13 cellular contexts compared by ENCODE assay signal in genomic region chr7:20350518-20350951, GRCh38. TPM values are rescaled to one million over a fixed set of nuclear protein-coding genes. Genes with fewer than 3 reads are reported as not detected.
DNase-seq lines count a peak whose midpoint lies in the region; ATAC-seq, FAIRE-seq and TF ChIP-seq lines count a peak whose summit lies in the region.
"Had no signal": no experiment of that assay in that cellular context is flagged by ENCODE, and none has a peak within 500 bp of the region (broad histone marks: within the 10 kb centered on the region; RNA-seq: fewer than 3 reads in every experiment).

No MANE protein-coding gene starts in this region.

- ATAC-seq in A549 (no peak), PC-3 (no peak)
- ATAC-seq: gastrocnemius medialis; natural killer cell treated with Interleukin-12 subunit alpha and Interleukin-12 subunit beta and Interleukin-15 and Interleukin-18, amount 100 ng/mL, for 72 hours had no signal

- H2BK5ac ChIP-seq in neuronal stem cell (ENCODE audit: low read length) = no peak overlapping the region

- H3K4me1 ChIP-seq in A549 (peaks cover 30% of the 10 kb centered on the region), PC-3 (ENCODE audit: insufficient read depth, low read length) (peaks cover 46% of the 10 kb centered on the region), esophagus (ENCODE audit: control insufficient read depth in 2 of 2, insufficient read depth in 2 of 2, low read length in 1 of 2) (peaks cover 2 to 8% of the 10 kb centered on the region in 2 donors), neuronal stem cell (ENCODE audit: control insufficient read depth in 2 of 2, insufficient read depth in 1 of 2, low read depth in 1 of 2, low read length in 2 of 2) (peaks cover 2 to 6% of the 10 kb centered on the region in 2 donors)
- H3K4me1 ChIP-seq: gastrocnemius medialis had no signal

- WGBS in A549 (ENCODE audit: missing lambda C conversion rate) = 84% methylated on average over 4 of the region's 4 CpGs
- 18 to 33% methylated on average over 4 of the region's 4 CpGs for WGBS in esophagus, 2 donors
- WGBS in neuronal stem cell (ENCODE audit: extremely low coverage in 2 of 2, insufficient read length in 2 of 2, insufficient replicate concordance in 1 of 2), 2 donors = no CpG with 5 or more reads among the region's 4 CpGs

- H3K27ac ChIP-seq in A549 (peak overlapping the region; percentile 2 to 70; a peak in 3 of 6 replicates), PC-3 (ENCODE audit: low read length) (peak overlapping the region; percentile 95), esophagus (ENCODE audit: low read depth in 2 of 2, low read length in 1 of 2) (peak overlapping the region; percentile 82), neuronal stem cell (replicated peaks; ENCODE audit: low read length) (no peak overlapping the region)
- H3K27ac ChIP-seq: BLaER1, gastrocnemius medialis had no signal

- no peak overlapping the region for H3K4ac ChIP-seq in neuronal stem cell (ENCODE audit: low read length)

- no peaks in the 10 kb centered on the region for H3K9me3 ChIP-seq in A549
- no peaks in the 10 kb centered on the region for H3K9me3 ChIP-seq in PC-3 (ENCODE audit: low read length)
- no peaks in the 10 kb centered on the region for H3K9me3 ChIP-seq in esophagus (ENCODE audit: control insufficient read depth in 2 of 2, insufficient read depth in 1 of 2, low read depth in 1 of 2, low read length in 1 of 2)
- H3K9me3 ChIP-seq in neuronal stem cell (replicated peaks in 1 of 2; ENCODE audit: control insufficient read depth in 2 of 2, insufficient read depth in 1 of 2, low read depth in 1 of 2, low read length in 2 of 2) = no peaks in the 10 kb centered on the region
- H3K9me3 ChIP-seq: BLaER1, gastrocnemius medialis had no signal

- BruUV-seq in PC-3 (replicated peaks; lab: Mats Ljungman, UMichigan) = no TSS peak

- H2BK12ac ChIP-seq in neuronal stem cell (ENCODE audit: low read length) = no peak overlapping the region

- CTCF ChIA-PET in A549 (lab: Yijun Ruan, JAX) (no interaction called here), PC-3 (lab: Charles Lee) (no interaction called here)

- no peaks in the 10 kb centered on the region for H3K36me3 ChIP-seq in PC-3 (ENCODE audit: low read depth, low read length)
- no peaks in the 10 kb centered on the region for H3K36me3 ChIP-seq in esophagus (ENCODE audit: control insufficient read depth in 2 of 2, insufficient read depth in 2 of 2, low read length in 1 of 2)
- H3K36me3 ChIP-seq in neuronal stem cell (replicated peaks in 1 of 2; ENCODE audit: control insufficient read depth in 2 of 2, insufficient read depth in 2 of 2, low read length in 2 of 2) = peaks cover 0 to 71% of the 10 kb centered on the region in 2 donors
- H3K36me3 ChIP-seq: BLaER1, gastrocnemius medialis had no signal

- H4K91ac ChIP-seq in neuronal stem cell (ENCODE audit: low read depth, low read length, poor library complexity) = no peak overlapping the region

- H3K9me2 ChIP-seq in PC-3 (replicated peaks; ENCODE audit: low read length) = no peaks in the 10 kb centered on the region

- peaks cover 13% of the 10 kb centered on the region for H3F3A ChIP-seq in PC-3 (ENCODE audit: low read length, unreplicated experiment)

- H3K23ac ChIP-seq in neuronal stem cell (ENCODE audit: low read depth, low read length, poor library complexity) = no peak overlapping the region

- no peak overlapping the region for H3K14ac ChIP-seq in neuronal stem cell (ENCODE audit: low read length)

- H2BK120ac ChIP-seq in neuronal stem cell (ENCODE audit: low read depth, low read length) = no peak overlapping the region

- TF ChIP-seq RAD21 in A549 (conservative IDR thresholded peaks at IDR 0.05 in 1 of 2, IDR thresholded peaks at IDR 0.05 in 1 of 2) = no peak

- H3K79me2 ChIP-seq in PC-3 (ENCODE audit: low read length) = no peaks in the 10 kb centered on the region

- intact Hi-C loops in PC-3 (cut with micrococcal nuclease) = loop anchor here (5.0 kb wide), 1 partner anchor 162 kb away; no protein-coding TSS in a partner anchor

- no peak for TF ChIP-seq POLR2A in A549 (IDR thresholded peaks at IDR 0.05; ENCODE audit: low read length)
- TF ChIP-seq POLR2A in GM12892 (IDR thresholded peaks at IDR 0.05; ENCODE audit: low read depth, low read length) = no peak
- no peak for TF ChIP-seq POLR2A in erythroblast (IDR thresholded peaks at IDR 0.05; ENCODE audit: low read length)

- no peak overlapping the region for H2AK5ac ChIP-seq in neuronal stem cell (ENCODE audit: low read depth, low read length)

- POLR2A ChIA-PET in A549 (lab: Yijun Ruan, JAX) (no interaction called here), PC-3 (lab: Charles Lee; ENCODE audit: unreplicated experiment) (interaction anchor here (0.5 kb wide), 1 partner anchor 24 kb away, joined by 3 read pairs; no protein-coding TSS in a partner anchor)

- H2AFZ ChIP-seq in PC-3 (ENCODE audit: low read length) (no peak overlapping the region), neuronal stem cell (ENCODE audit: low read length) (peak overlapping the region; percentile 30)

- H3K18ac ChIP-seq in neuronal stem cell (ENCODE audit: low read length) = no peak overlapping the region

- FAIRE-seq in A549 (lab: Jason Lieb, UNC) (no peak), GM12892 (lab: Jason Lieb, UNC) (no peak)

- H3K9ac ChIP-seq in PC-3 (ENCODE audit: low read length) (no peak overlapping the region), neuronal stem cell (ENCODE audit: low read depth, low read length, poor library complexity) (no peak overlapping the region)
- H3K9ac ChIP-seq: BLaER1 had no signal

- H4K8ac ChIP-seq in neuronal stem cell (ENCODE audit: low read depth, low read length) = no peak overlapping the region

- no peak for DNase-seq in A549 (ENCODE audit: low read depth in 1 of 2, low spot score in 1 of 2)
- DNase-seq in PC-3 = no peak
- no peak for DNase-seq in neuronal stem cell (ENCODE audit: low spot score)
- no peak for DNase-seq in GM19240 (ENCODE audit: insufficient read length, low spot score)
- DNase-seq in 8988T = no peak
- no peak for DNase-seq in GM12892 (ENCODE audit: insufficient read length)
- no peak for DNase-seq in erythroblast (lab: John Stamatoyannopoulos, UW)
- DNase-seq: activated effector memory CD4-positive, alpha-beta T cell treated with anti-CD3 and anti-CD28 coated beads, Interleukin-2, amount 50 U/mL, for 16 hours; gastrocnemius medialis; NCI-H774 had no signal

- TF ChIP-seq CTCF in A549 (IDR thresholded peaks at IDR 0.05) (no peak), PC-3 (conservative IDR thresholded peaks at IDR 0.05; ENCODE audit: low read depth, low read length) (no peak)

- no peaks in the 10 kb centered on the region for H3K27me3 ChIP-seq in PC-3 (ENCODE audit: low read length)
- H3K27me3 ChIP-seq in esophagus (ENCODE audit: control insufficient read depth in 1 of 2, insufficient read depth in 2 of 2, low read length in 2 of 2) = no peaks in the 10 kb centered on the region
- no peaks in the 10 kb centered on the region for H3K27me3 ChIP-seq in neuronal stem cell (ENCODE audit: control insufficient read depth in 3 of 3, insufficient read depth in 3 of 3, low read depth in 1 of 3, low read length in 3 of 3)
- H3K27me3 ChIP-seq: BLaER1, gastrocnemius medialis had no signal

- no peak overlapping the region for H3K4me3 ChIP-seq in A549
- no peak overlapping the region for H3K4me3 ChIP-seq in PC-3 (ENCODE audit: low read length)
- no peak overlapping the region for H3K4me3 ChIP-seq in esophagus (ENCODE audit: low read depth in 1 of 2, low read length in 2 of 2)
- H3K4me3 ChIP-seq in neuronal stem cell (ENCODE audit: low read length in 2 of 2) = no peak overlapping the region
- H3K4me3 ChIP-seq: BLaER1, gastrocnemius medialis had no signal

- TF ChIP-seq EP300 in A549 (IDR thresholded peaks at IDR 0.05) = no peak

- H3K4me2 ChIP-seq in A549 (0 out of 3 replicates have a peak overlapping the region, but pooled peaks have one; percentile 71), PC-3 (ENCODE audit: low read length) (0 out of 2 replicates have a peak overlapping the region, but pooled peaks have one; percentile 79), neuronal stem cell (ENCODE audit: insufficient read depth, low read length, poor library complexity, severe bottlenecking) (no peak overlapping the region)
- H3K4me2 ChIP-seq: BLaER1 had no signal

- no peak overlapping the region for H2BK15ac ChIP-seq in neuronal stem cell (ENCODE audit: low read length)

- no peaks in the 10 kb centered on the region for H4K20me1 ChIP-seq in PC-3 (ENCODE audit: low read length)
- H4K20me1 ChIP-seq: BLaER1 had no signal

- no peaks in the 10 kb centered on the region for H3K79me1 ChIP-seq in neuronal stem cell (ENCODE audit: low read depth, low read length)

TF ChIP-seq in A549, 52 proteins besides CTCF, POLR2A, EP300 and RAD21 (continues in another document):
- TF ChIP-seq PBX3 (IDR thresholded peaks at IDR 0.05) (no peak), KDM5A (IDR thresholded peaks at IDR 0.05) (no peak)

RNA-seq across cellular contexts. Expression of gene ITGB8, which starts 19.8 kb away (rescaled TPM):
- 0.63 and 0.67 TPM in 2 replicates for polyA plus RNA-seq in A549 (2011; rRNA removed)
- polyA plus RNA-seq in A549 (2012; cell fraction: cytosol; rRNA removed) = 0.13 and 0.21 TPM in 2 replicates
- 0.27 and 0.29 TPM in 2 replicates for polyA plus RNA-seq in A549 (2012; cell fraction: nucleus; rRNA removed)
- 0.30 to 0.50 TPM (median 0.39 TPM) in 3 replicates for polyA plus RNA-seq in A549 (2017; fragmentation: RNase III; extraction: RNeasy Plus Mini Kit Qiagen cat#74134 plus additional on column Dnase treatment)
- polyA minus RNA-seq in A549 (2011; rRNA and poly(A)+ RNA removed) = 1.5 and 3.2 TPM in 2 replicates
- 13.9 and 14.0 TPM in 2 replicates for total RNA-seq in PC-3 (2014; rRNA removed)
- 1 to 10 TPM; 4.2 to 5.0 TPM for polyA plus RNA-seq in esophagus
- polyA plus RNA-seq in neuronal stem cell (2013, experiment 1 of 2) = 3.4 TPM
- polyA plus RNA-seq in neuronal stem cell (2013, experiment 2 of 2) = 3.7 TPM
- 1.5 TPM for polyA plus RNA-seq in GM12892 (2012; ENCODE audit: missing spikeins)
